ENCODE assay signal across 7 cellular contexts in genomic region chr17:1627219-1627986, GRCh38. TPM values are rescaled to one million over a fixed set of nuclear protein-coding genes. Genes with fewer than 3 reads are reported as not detected.
DNase-seq lines count a peak whose midpoint lies in the region; ATAC-seq and TF ChIP-seq lines count a peak whose summit lies in the region.

No MANE protein-coding gene starts in this region.

- H3K27ac ChIP-seq in OCI-LY1 (ENCODE audit: low read depth, low read length, poor library complexity, severe bottlenecking) (peak overlapping the region; percentile 96), mucosa of rectum (ENCODE audit: low read depth in 2 of 2, low read length in 2 of 2) (peak overlapping the region; percentile 90 to 94)

- H3K9me2 ChIP-seq in OCI-LY1 (ENCODE audit: low read depth, low read length), result no peaks in the 10 kb centered on the region

- H3K27me3 ChIP-seq in OCI-LY1 (ENCODE audit: insufficient read depth, low read length) (no peaks in the 10 kb centered on the region), mucosa of rectum (ENCODE audit: control insufficient read depth in 2 of 2, insufficient read depth in 2 of 2, low read length in 2 of 2) (no peaks in the 10 kb centered on the region)

- TF ChIP-seq CTCF in OCI-LY1 (IDR thresholded peaks at IDR 0.05; ENCODE audit: low read length), result no peak

- H3K4me1 ChIP-seq in OCI-LY1 (ENCODE audit: insufficient read depth, low read length, severe bottlenecking) (peaks cover 43% of the 10 kb centered on the region), mucosa of rectum (ENCODE audit: control insufficient read depth in 2 of 2, insufficient read depth in 2 of 2, low read length in 2 of 2) (peaks cover 18 to 19% of the 10 kb centered on the region in 2 donors)

- peak overlapping the region; percentile 96 for H3K4me2 ChIP-seq in OCI-LY1 (ENCODE audit: low read length)

- H3K4me3 ChIP-seq in OCI-LY1 (ENCODE audit: low read depth, low read length, poor library complexity, severe bottlenecking) (peak overlapping the region; percentile 92), mucosa of rectum (ENCODE audit: low read length in 2 of 2) (peak overlapping the region; percentile 79 to 86)

- peaks cover 47% of the 10 kb centered on the region for H3K36me3 ChIP-seq in OCI-LY1 (ENCODE audit: insufficient read depth, low read length)
- peaks cover 0 to 3% of the 10 kb centered on the region in 2 donors for H3K36me3 ChIP-seq in mucosa of rectum (ENCODE audit: control insufficient read depth in 2 of 2, insufficient read depth in 2 of 2, low read length in 2 of 2)

- no peak overlapping the region for H2AFZ ChIP-seq in OCI-LY1 (ENCODE audit: low read length)

- peak; percentile 67 for DNase-seq in GM19238 (ENCODE audit: insufficient read length, low spot score)
- peak; percentile 30 for DNase-seq in dermis blood vessel endothelial cell
- no peak for DNase-seq in NCI-H128 (lab: John Stamatoyannopoulos, UW; ENCODE audit: unreplicated experiment)

- ATAC-seq in GM19395 (IDR thresholded peaks at IDR 0.05; ENCODE audit: unreplicated experiment) (no peak), GM21737 (IDR thresholded peaks at IDR 0.05; ENCODE audit: unreplicated experiment) (no peak)

- peak overlapping the region; percentile 92 for H3K9ac ChIP-seq in OCI-LY1 (ENCODE audit: low read length)
- peak overlapping the region; percentile 73 to 80 for H3K9ac ChIP-seq in mucosa of rectum (ENCODE audit: low read depth in 1 of 2, low read length in 2 of 2)

- H4K20me1 ChIP-seq in OCI-LY1 (ENCODE audit: insufficient read depth, low read length), result no peaks in the 10 kb centered on the region

- peaks cover 24% of the 10 kb centered on the region for H3K79me2 ChIP-seq in OCI-LY1 (ENCODE audit: insufficient read depth, low read length)

- H3K9me3 ChIP-seq in OCI-LY1 (ENCODE audit: low read length), result no peaks in the 10 kb centered on the region
- no peaks in the 10 kb centered on the region for H3K9me3 ChIP-seq in mucosa of rectum (ENCODE audit: control insufficient read depth in 2 of 2, low read length in 2 of 2)

- no peaks in the 10 kb centered on the region for H3F3A ChIP-seq in OCI-LY1 (ENCODE audit: insufficient read depth, low read length)

RNA-seq across cellular contexts. Expression of gene SLC43A2, which starts 1.2 kb away (rescaled TPM):
- total RNA-seq in dermis blood vessel endothelial cell, result 33.9 and 53.5 TPM in 2 replicates

RNA-seq across cellular contexts. Expression of gene SCARF1, which starts 18.1 kb away (rescaled TPM):
- total RNA-seq in dermis blood vessel endothelial cell, result 172 and 200 TPM in 2 replicates

RNA-seq across cellular contexts. Expression of gene RILP, which starts 22.3 kb away (rescaled TPM):
- 12.0 and 15.7 TPM in 2 replicates for total RNA-seq in dermis blood vessel endothelial cell

RNA-seq across cellular contexts. Expression of gene PRPF8, which starts 57.3 kb away (rescaled TPM):
- 79.6 and 218 TPM in 2 replicates for total RNA-seq in dermis blood vessel endothelial cell
